In genomic region chr19:2719910-2720776, GRCh38 we compare ENCODE assay signal across 8 cellular contexts. TPM values are rescaled to one million over a fixed set of nuclear protein-coding genes. Genes with fewer than 3 reads are reported as not detected.
DNase-seq lines count a peak whose midpoint lies in the region; ATAC-seq and TF ChIP-seq lines count a peak whose summit lies in the region.

No MANE protein-coding gene starts in this region.

- ATAC-seq in Panc1 (0 out of 2 replicates have a peak, but pooled peaks have one; percentile 39), GM21447 (IDR thresholded peaks at IDR 0.05; ENCODE audit: unreplicated experiment) (no peak), GM19397 (IDR thresholded peaks at IDR 0.05; ENCODE audit: unreplicated experiment) (no peak), GM19463 (IDR thresholded peaks at IDR 0.05; ENCODE audit: unreplicated experiment) (no peak)

- peaks cover 0 to 9% (median 0%) of the 10 kb centered on the region in 3 donors for H3K36me3 Mint-ChIP-seq in CD8-positive, alpha-beta memory T cell

- H3K4me1 Mint-ChIP-seq in CD8-positive, alpha-beta memory T cell, result peaks cover 0 to 8% (median 3%) of the 10 kb centered on the region in 3 donors

- no peaks in the 10 kb centered on the region for H3K36me3 ChIP-seq in CD8-positive, alpha-beta memory T cell (ENCODE audit: insufficient read depth, low read length)
- H3K36me3 ChIP-seq in Panc1 (ENCODE audit: control insufficient read depth, insufficient read depth, low read length) (no peaks in the 10 kb centered on the region), ovary (no peaks in the 10 kb centered on the region)

- WGBS in ovary, 3 donors, result 15 to 21% (median 20%) methylated on average over 37 of the region's 37 CpGs

- CTCF ChIA-PET in CD8-positive, alpha-beta memory T cell (lab: Charles Lee), result no interaction called here
- CTCF ChIA-PET in Panc1 (lab: Charles Lee), result no interaction called here

- POLR2A ChIA-PET in CD8-positive, alpha-beta memory T cell (lab: Charles Lee), result no interaction called here
- POLR2A ChIA-PET in Panc1 (lab: Charles Lee), result no interaction called here

- H3K4me3 Mint-ChIP-seq in CD8-positive, alpha-beta memory T cell, result peak overlapping the region in 5 of 7 donors; percentile 33 to 83 (median 64)

- no peak for TF ChIP-seq POLR2A in ovary (IDR thresholded peaks at IDR 0.05)

- H3K4me3 ChIP-seq in CD8-positive, alpha-beta memory T cell (ENCODE audit: low read length), result no peak overlapping the region
- H3K4me3 ChIP-seq in Panc1 (ENCODE audit: low read depth in 2 of 2, low read length in 2 of 2) (peak overlapping the region; percentile 38 to 43), foreskin fibroblast (ENCODE audit: low read depth in 1 of 2, low read length in 2 of 2) (peak overlapping the region; percentile 45 to 58), ovary (peak overlapping the region; percentile 26)

- H3K27ac Mint-ChIP-seq in CD8-positive, alpha-beta memory T cell, result no peak overlapping the region

- no peak for DNase-seq in CD8-positive, alpha-beta memory T cell
- DNase-seq in Panc1 (ENCODE audit: low read depth, low spot score) (no peak), foreskin fibroblast (peak; percentile 27 to 72), ovary (peak in 1 of 5 donors; percentile 41)
- no peak for DNase-seq in activated CD4-positive, CD25-positive, alpha-beta regulatory T cell treated with anti-CD3 and anti-CD28 coated beads, Interleukin-2, amount 50 U/mL, for 72 hours

- H3K27ac ChIP-seq in CD8-positive, alpha-beta memory T cell (ENCODE audit: low read depth, low read length), result no peak overlapping the region
- H3K27ac ChIP-seq in Panc1 (ENCODE audit: low read length) (no peak overlapping the region), ovary (no peak overlapping the region)

- H3K4me1 ChIP-seq in CD8-positive, alpha-beta memory T cell (ENCODE audit: insufficient read depth, low read length), result no peaks in the 10 kb centered on the region
- peaks cover 15% of the 10 kb centered on the region for H3K4me1 ChIP-seq in Panc1 (ENCODE audit: control insufficient read depth, insufficient read depth, low read length)
- peaks cover 14% of the 10 kb centered on the region for H3K4me1 ChIP-seq in ovary (ENCODE audit: insufficient read depth)

- TF ChIP-seq CTCF in Panc1 (IDR thresholded peaks at IDR 0.05) (no peak), foreskin fibroblast (IDR thresholded peaks at IDR 0.05; ENCODE audit: low read depth, low read length) (no peak), ovary (IDR thresholded peaks at IDR 0.05) (no peak)

- peaks cover 5% of the 10 kb centered on the region for H3K9me3 ChIP-seq in CD8-positive, alpha-beta memory T cell (ENCODE audit: low read length)
- H3K9me3 ChIP-seq in Panc1 (ENCODE audit: control insufficient read depth, insufficient read depth, low read depth, low read length) (no peaks in the 10 kb centered on the region), ovary (no peaks in the 10 kb centered on the region)

- H3K27me3 ChIP-seq in CD8-positive, alpha-beta memory T cell (ENCODE audit: insufficient read depth, low read length, poor library complexity, severe bottlenecking), result peaks cover 21% of the 10 kb centered on the region
- no peaks in the 10 kb centered on the region for H3K27me3 ChIP-seq in Panc1 (ENCODE audit: control insufficient read depth, insufficient read depth, low read length)
- H3K27me3 ChIP-seq in ovary, result no peaks in the 10 kb centered on the region

- in situ Hi-C loops in Panc1 (cut with HindIII; ENCODE audit: low pct_unique_long_range_greater_than_20kb, low sequenced_read_pairs), result no loop called here

- no TSS peak for BruUV-seq in Panc1 (replicated peaks; lab: Mats Ljungman, UMichigan)

- intact Hi-C loops in Panc1 (cut with micrococcal nuclease; ENCODE audit: unreplicated experiment) (no loop called here), ovary (cut with DNase I) (loop anchor here in 1 of 4 donors (10.0 kb wide), 1 partner anchor 65 kb away; no protein-coding TSS in a partner anchor)

- peaks cover 27 to 36% of the 10 kb centered on the region in 2 donors for H3K27me3 Mint-ChIP-seq in CD8-positive, alpha-beta memory T cell

- peaks cover 0 to 7% (median 2%) of the 10 kb centered on the region in 5 donors for H3K9me3 Mint-ChIP-seq in CD8-positive, alpha-beta memory T cell

- TF ChIP-seq EP300 in ovary (IDR thresholded peaks at IDR 0.05), result no peak

RNA-seq across cellular contexts. Expression of gene DIRAS1, which starts 1.0 kb away (rescaled TPM):
- total RNA-seq in CD8-positive, alpha-beta memory T cell, result under 1 TPM in 1 of 2 experiments, not detected in 1; 0.18 TPM
- not detected for polyA plus RNA-seq in CD8-positive, alpha-beta memory T cell
- 18.5 TPM for total RNA-seq in Panc1 (2021; ENCODE audit: unreplicated experiment)
- polyA plus RNA-seq in Panc1 (2012; ENCODE audit: insufficient read length), result 40.8 TPM
- total RNA-seq in ovary, result 10 to 100 TPM in 1 of 7 donors, 1 to 10 TPM in 5, under 1 TPM in 1; 0.24 to 16.0 (median 8.0) TPM
- 1 to 10 TPM; 2.1 to 5.2 TPM for polyA plus RNA-seq in ovary

RNA-seq across cellular contexts. Expression of gene GNG7, which starts 17.6 kb away (rescaled TPM):
- under 1 TPM; 0.40 to 0.53 TPM for total RNA-seq in CD8-positive, alpha-beta memory T cell
- polyA plus RNA-seq in CD8-positive, alpha-beta memory T cell, result 1.2 TPM
- total RNA-seq in Panc1 (2021; ENCODE audit: unreplicated experiment), result 0.74 TPM
- 2.0 TPM for polyA plus RNA-seq in Panc1 (2012; ENCODE audit: insufficient read length)
- 10 to 100 TPM in 5 of 7 donors, 1 to 10 TPM in 2; 4.1 to 36.3 (median 15.9) TPM for total RNA-seq in ovary
- polyA plus RNA-seq in ovary, result 10 to 100 TPM in 1 of 2 donors, 1 to 10 TPM in 1; 7.8 to 12.3 TPM

RNA-seq across cellular contexts. Expression of gene SLC39A3, which starts 19.7 kb away (rescaled TPM):
- total RNA-seq in CD8-positive, alpha-beta memory T cell, result 10 to 100 TPM; 44.1 to 51.3 TPM
- 35.4 TPM for polyA plus RNA-seq in CD8-positive, alpha-beta memory T cell
- total RNA-seq in Panc1 (2021; ENCODE audit: unreplicated experiment), result 46.6 TPM
- 69.1 TPM for polyA plus RNA-seq in Panc1 (2012; ENCODE audit: insufficient read length)
- total RNA-seq in ovary, result 10 to 100 TPM; 12.2 to 40.2 (median 18.3) TPM
- polyA plus RNA-seq in ovary, result 10 to 100 TPM; 11.6 to 18.2 TPM

Comparison
In these comparisons a context has a peak if more than half of its experiments do, and no peak if none do; other contexts are left out.
1. DNase-seq: peak in foreskin fibroblast (2 of 2); none in CD8-positive, alpha-beta memory T cell (0 of 5), Panc1 (single experiment) and activated CD4-positive, CD25-positive, alpha-beta regulatory T cell treated with anti-CD3 and anti-CD28 coated beads, Interleukin-2, amount 50 U/mL, for 72 hours (single experiment).